ENCODE assay signal across 27 cellular contexts in the genomic region with DNA sequence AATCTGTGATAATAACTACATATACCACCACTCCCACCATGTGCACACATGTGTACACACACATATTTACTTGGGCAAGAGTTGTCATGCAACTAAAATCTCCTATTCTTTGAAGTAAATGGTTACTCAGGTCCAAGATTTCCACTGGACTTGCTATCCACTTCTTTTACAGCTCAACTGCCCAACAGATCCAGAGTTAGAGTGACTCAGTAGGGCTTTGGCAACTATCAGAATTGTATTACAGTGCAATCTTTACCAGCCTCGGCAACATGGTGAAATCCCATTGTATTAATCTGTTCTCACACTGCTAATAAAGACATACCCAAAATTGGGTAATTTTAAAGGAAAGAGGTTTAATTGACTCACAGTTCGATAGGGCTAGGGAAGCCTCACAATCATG. TPM values are rescaled to one million over a fixed set of nuclear protein-coding genes. Genes with fewer than 3 reads are reported as not detected.
DNase-seq lines count a peak whose midpoint lies in the region; ATAC-seq and TF ChIP-seq lines count a peak whose summit lies in the region.
"Had no signal": no experiment of that assay in that cellular context is flagged by ENCODE, and none has a peak within 500 bp of the region (broad histone marks: within the 10 kb centered on the region; RNA-seq: fewer than 3 reads in every experiment).

No MANE protein-coding gene starts in this region.

- H3K27ac ChIP-seq in Panc1 (ENCODE audit: low read length), result peak overlapping the region; percentile 100
- no peak overlapping the region for H3K27ac ChIP-seq in adrenal gland
- H3K27ac ChIP-seq: psoas muscle, skin epidermis, thyroid gland had no signal

- BruUV-seq in Panc1 (replicated peaks; lab: Mats Ljungman, UMichigan), result no TSS peak

- TF ChIP-seq CTCF in Panc1 (IDR thresholded peaks at IDR 0.05), result no peak
- no peak for TF ChIP-seq CTCF in adrenal gland (IDR thresholded peaks at IDR 0.05)

- H3K4me3 ChIP-seq in Panc1 (ENCODE audit: low read depth in 2 of 2, low read length in 2 of 2) (no peak overlapping the region), adrenal gland (no peak overlapping the region)
- H3K4me3 ChIP-seq: lung, psoas muscle, skin epidermis, thyroid gland had no signal

- POLR2A ChIA-PET in Panc1 (lab: Charles Lee), result no interaction called here

- DNase-seq in ELR (ENCODE audit: low read depth) (peak; percentile 49), Panc1 (ENCODE audit: low read depth, low spot score) (peak; percentile 36), renal cortical epithelial cell (ENCODE audit: low read depth) (peak; percentile 51), adrenal gland (no peak), NCI-H2029 (lab: John Stamatoyannopoulos, UW) (no peak)
- DNase-seq: activated CD4-positive, alpha-beta T cell treated with anti-CD3 and anti-CD28 coated beads for 1 hour; activated naive CD4-positive, alpha-beta T cell treated with anti-CD3 and anti-CD28 coated beads for 36 hours; activated T-cell treated with anti-CD3 and anti-CD28 coated beads, Interleukin-2, amount 50 U/mL, for 48 hours; anterior cingulate cortex; Caco-2; DND-41; foreskin melanocyte; islet precursor cell; NCI-H1092 treated with DMSO at 0.1 percent for 48 hours; NCI-H2029 treated with DMSO at 0.1 percent for 48 hours; NCI-H345; NCI-H82; psoas muscle; SIG-M5; stimulated activated CD4-positive, alpha-beta T cell treated with anti-CD3 and anti-CD28 coated beads, Interleukin-2, amount 100 ng/mL, for 24 hours; stimulated activated naive CD4-positive, alpha-beta T cell; thyroid gland had no signal

- TF ChIP-seq POLR2A in adrenal gland (IDR thresholded peaks at IDR 0.05), result no peak

- H3K27me3 ChIP-seq in Panc1 (ENCODE audit: control insufficient read depth, insufficient read depth, low read length), result no peaks in the 10 kb centered on the region
- no peaks in the 10 kb centered on the region for H3K27me3 ChIP-seq in adrenal gland
- H3K27me3 ChIP-seq: BE2C, thyroid gland had no signal

- no peaks in the 10 kb centered on the region for H3K36me3 ChIP-seq in Panc1 (ENCODE audit: control insufficient read depth, insufficient read depth, low read length)
- no peaks in the 10 kb centered on the region for H3K36me3 ChIP-seq in adrenal gland (replicated peaks in 1 of 2)
- H3K36me3 ChIP-seq: BE2C, thyroid gland had no signal

- 67 to 79% (median 76%) methylated on average over 2 of the region's 2 CpGs for WGBS in adrenal gland, 4 donors

- in situ Hi-C loops in Panc1 (cut with HindIII; ENCODE audit: low pct_unique_long_range_greater_than_20kb, low sequenced_read_pairs), result no loop called here

- CTCF ChIA-PET in Panc1 (lab: Charles Lee), result no interaction called here

- H3K9me3 ChIP-seq in Panc1 (ENCODE audit: control insufficient read depth, insufficient read depth, low read depth, low read length) (no peaks in the 10 kb centered on the region), adrenal gland (replicated peaks in 1 of 3) (no peaks in the 10 kb centered on the region)
- H3K9me3 ChIP-seq: BE2C, Caco-2, psoas muscle, thyroid gland had no signal

- intact Hi-C loops in Panc1 (cut with micrococcal nuclease; ENCODE audit: unreplicated experiment), result loop anchor here (5.0 kb wide), 2 partner anchors 57 to 77 kb away; no protein-coding TSS in a partner anchor
- intact Hi-C loops in adrenal gland (cut with DNase I), result loop anchor here (10.0 kb wide), 3 partner anchors 155 to 235 kb away; no protein-coding TSS in a partner anchor

- H3K4me1 ChIP-seq in Panc1 (ENCODE audit: control insufficient read depth, insufficient read depth, low read length), result peaks cover 95% of the 10 kb centered on the region
- peaks cover 0 to 19% of the 10 kb centered on the region in 2 donors for H3K4me1 ChIP-seq in adrenal gland (replicated peaks in 1 of 2)

- ATAC-seq in Panc1 (no peak), esophagus mucosa (peak; percentile 30), HG03097 (IDR thresholded peaks at IDR 0.05; ENCODE audit: low FRiP score, unreplicated experiment) (no peak)
- ATAC-seq: psoas muscle had no signal

RNA-seq across cellular contexts. Expression of a gene that starts 51.9 kb away (rescaled TPM):
- total RNA-seq in Panc1 (2021; ENCODE audit: unreplicated experiment), result 274 TPM
- 97.4 TPM for polyA plus RNA-seq in Panc1 (2012; ENCODE audit: insufficient read length)
- 304 TPM for total RNA-seq in esophagus mucosa
- total RNA-seq in renal cortical epithelial cell, result 31.1 and 77.4 TPM in 2 replicates
- 100 to 1,000 TPM in 7 of 8 donors, 10 to 100 TPM in 1; 75.0 to 430 (median 307) TPM for total RNA-seq in adrenal gland
- 10 to 100 TPM; 42.9 to 74.5 (median 72.4) TPM for polyA plus RNA-seq in adrenal gland

Comparison
In these comparisons a context has a peak if more than half of its experiments do, and no peak if none do; other contexts are left out.
1. DNase-seq: peak in ELR (single experiment), Panc1 (single experiment) and renal cortical epithelial cell (single experiment); none in adrenal gland (0 of 7) and NCI-H2029 (single experiment).